29 cellular contexts compared by ENCODE assay signal in genomic region chr2:2399390-2399789, GRCh38.
"Had no signal": no experiment of that assay in that cellular context is flagged by ENCODE, and none has a peak within 500 bp of the region (broad histone marks: within the 10 kb centered on the region; RNA-seq: fewer than 3 reads in every experiment).

No MANE protein-coding gene starts in this region.

- ATAC-seq: activated CD4-positive, CD25-positive, alpha-beta regulatory T cell treated with anti-CD3 and anti-CD28 coated beads, Interleukin-2, amount 50 U/mL, for 24 hours; activated naive CD4-positive, alpha-beta T cell treated with anti-CD3 and anti-CD28 coated beads, Interleukin-2, amount 50 U/mL, for 72 hours; activated T-cell treated with anti-CD3 and anti-CD28 coated beads, Interleukin-2, amount 50 U/mL, for 72 hours; T-helper 17 cell had no signal

- H3K9me3 Mint-ChIP-seq: activated naive CD4-positive, alpha-beta T cell treated with anti-CD3 and anti-CD28 coated beads, Interleukin-2, amount 10 ng/mL, durations not matched to agents 7 days and 5 days; activated naive CD8-positive, alpha-beta T cell treated with anti-CD3 and anti-CD28 coated beads, Interleukin-2, amount 10 ng/mL, durations not matched to agents 7 days and 5 days; T-helper 2 cell treated with Interferon-gamma antibody and Interleukin-4, amounts not matched to agents 5 μg/mL and 100 μg/mL, for 36 hours had no signal

- DNase-seq: activated B cell treated with CpG ODN at 0.5 μM for 24 hours; activated CD4-positive, alpha-beta memory T cell treated with anti-CD3 and anti-CD28 coated beads, Interleukin-2, amount 10 ng/mL, durations not matched to agents 7 days and 5 days; activated CD4-positive, alpha-beta T cell treated with anti-CD3 and anti-CD28 coated beads for 48 hours; activated CD4-positive, alpha-beta T cell treated with anti-CD3 and anti-CD28 coated beads, Interleukin-2, amount 50 U/mL, for 4 hours; activated CD8-positive, alpha-beta memory T cell treated with anti-CD3 and anti-CD28 coated beads, Interleukin-2, amount 50 U/mL, for 48 hours; activated gamma-delta T cell; activated naive CD4-positive, alpha-beta T cell; activated naive CD4-positive, alpha-beta T cell treated with anti-CD3 and anti-CD28 coated beads, Interleukin-2, amount 10 ng/mL, durations not matched to agents 7 days and 5 days; activated naive CD8-positive, alpha-beta T cell treated with anti-CD3 and anti-CD28 coated beads, Interleukin-2, amount 10 ng/mL, durations not matched to agents 7 days and 5 days; activated T-cell treated with anti-CD3 and anti-CD28 coated beads for 4 hours; activated T-cell treated with anti-CD3 and anti-CD28 coated beads, Interleukin-2, amount 50 U/mL, for 24 hours; activated T-cell treated with anti-CD3 and anti-CD28 coated beads, Interleukin-2, amount 50 U/mL, for 72 hours; central memory CD4-positive, alpha-beta T cell; cerebellar nuclear complex; colonic mucosa; effector CD8-positive, alpha-beta T cell; foreskin fibroblast; T-helper 1 cell; T-helper 17 cell; T1000; WERI-Rb-1 had no signal

- H3K9me3 ChIP-seq: ascending aorta, breast epithelium, colonic mucosa had no signal

- H3K36me3 Mint-ChIP-seq: activated naive CD4-positive, alpha-beta T cell treated with anti-CD3 and anti-CD28 coated beads, Interleukin-2, amount 10 ng/mL, durations not matched to agents 7 days and 5 days; activated naive CD4-positive, alpha-beta T cell treated with anti-CD3 and anti-CD28 coated beads, Interleukin-2, amount 50 U/mL, for 72 hours; activated naive CD8-positive, alpha-beta T cell treated with anti-CD3 and anti-CD28 coated beads, Interleukin-2, amount 10 ng/mL, durations not matched to agents 7 days and 5 days; brain had no signal

- H3K4me3 ChIP-seq: ascending aorta, breast epithelium, cardiac muscle cell, colonic mucosa had no signal

- H3K27me3 ChIP-seq: ascending aorta, breast epithelium, cardiac muscle cell, colonic mucosa had no signal

- H3K4me3 Mint-ChIP-seq: activated B cell treated with CpG ODN at 0.5 μM for 24 hours; activated CD4-positive, alpha-beta memory T cell treated with anti-CD3 and anti-CD28 coated beads, Interleukin-2, amount 10 ng/mL, durations not matched to agents 7 days and 5 days; activated naive CD4-positive, alpha-beta T cell treated with anti-CD3 and anti-CD28 coated beads, Interleukin-2, amount 10 ng/mL, durations not matched to agents 7 days and 5 days; activated naive CD8-positive, alpha-beta T cell treated with anti-CD3 and anti-CD28 coated beads, Interleukin-2, amount 10 ng/mL, durations not matched to agents 7 days and 5 days; activated T-cell treated with anti-CD3 and anti-CD28 coated beads, Interleukin-2, amount 50 U/mL, for 24 hours; activated T-cell treated with anti-CD3 and anti-CD28 coated beads, Interleukin-2, amount 50 U/mL, for 72 hours; brain; T-helper 17 cell; T-helper 2 cell treated with Interferon-gamma antibody and Interleukin-4, amounts not matched to agents 5 μg/mL and 100 μg/mL, for 36 hours had no signal

- H3K27me3 Mint-ChIP-seq: activated B cell treated with CpG ODN at 0.5 μM for 24 hours; activated CD4-positive, alpha-beta memory T cell treated with anti-CD3 and anti-CD28 coated beads, Interleukin-2, amount 10 ng/mL, durations not matched to agents 7 days and 5 days; activated naive CD4-positive, alpha-beta T cell treated with anti-CD3 and anti-CD28 coated beads, Interleukin-2, amount 10 ng/mL, durations not matched to agents 7 days and 5 days; activated naive CD8-positive, alpha-beta T cell treated with anti-CD3 and anti-CD28 coated beads, Interleukin-2, amount 10 ng/mL, durations not matched to agents 7 days and 5 days; brain; T-helper 17 cell had no signal

- H3K4me1 ChIP-seq: ascending aorta, breast epithelium, colonic mucosa had no signal

- H3K27ac ChIP-seq: ascending aorta, breast epithelium, cardiac muscle cell, colonic mucosa, epithelial cell of prostate, WERI-Rb-1 had no signal

- H3K4me1 Mint-ChIP-seq: activated B cell treated with CpG ODN at 0.5 μM for 24 hours; activated CD4-positive, alpha-beta memory T cell treated with anti-CD3 and anti-CD28 coated beads, Interleukin-2, amount 10 ng/mL, durations not matched to agents 7 days and 5 days; activated naive CD4-positive, alpha-beta T cell treated with anti-CD3 and anti-CD28 coated beads, Interleukin-2, amount 10 ng/mL, durations not matched to agents 7 days and 5 days; activated naive CD8-positive, alpha-beta T cell treated with anti-CD3 and anti-CD28 coated beads, Interleukin-2, amount 10 ng/mL, durations not matched to agents 7 days and 5 days; T-helper 17 cell had no signal

- H3K27ac Mint-ChIP-seq: activated B cell treated with CpG ODN at 0.5 μM for 24 hours; activated CD4-positive, alpha-beta memory T cell treated with anti-CD3 and anti-CD28 coated beads, Interleukin-2, amount 10 ng/mL, durations not matched to agents 7 days and 5 days; activated naive CD4-positive, alpha-beta T cell treated with anti-CD3 and anti-CD28 coated beads, Interleukin-2, amount 10 ng/mL, durations not matched to agents 7 days and 5 days; activated naive CD4-positive, alpha-beta T cell treated with anti-CD3 and anti-CD28 coated beads, Interleukin-2, amount 50 U/mL, for 72 hours; activated naive CD8-positive, alpha-beta T cell treated with anti-CD3 and anti-CD28 coated beads, Interleukin-2, amount 10 ng/mL, durations not matched to agents 7 days and 5 days; activated T-cell treated with anti-CD3 and anti-CD28 coated beads, Interleukin-2, amount 50 U/mL, for 24 hours; activated T-cell treated with anti-CD3 and anti-CD28 coated beads, Interleukin-2, amount 50 U/mL, for 72 hours; T-helper 17 cell; T-helper 2 cell treated with Interferon-gamma antibody and Interleukin-4, amounts not matched to agents 5 μg/mL and 100 μg/mL, for 36 hours had no signal

- H3K36me3 ChIP-seq: ascending aorta, breast epithelium, cardiac muscle cell, colonic mucosa, WERI-Rb-1 had no signal
